31 cellular contexts compared by ENCODE assay signal in genomic region chr6:68597642-68598041, GRCh38. TPM values are rescaled to one million over a fixed set of nuclear protein-coding genes. Genes with fewer than 3 reads are reported as not detected.
"Had no signal": no experiment of that assay in that cellular context is flagged by ENCODE, and none has a peak within 500 bp of the region (broad histone marks: within the 10 kb centered on the region; RNA-seq: fewer than 3 reads in every experiment).

No MANE protein-coding gene starts in this region.

- H3K4me1 ChIP-seq: colonic mucosa, esophagus muscularis mucosa, esophagus squamous epithelium, foreskin keratinocyte, gastrocnemius medialis, gastroesophageal sphincter, heart left ventricle, heart right ventricle had no signal

- H3K9me3 ChIP-seq: colonic mucosa, esophagus muscularis mucosa, esophagus squamous epithelium, gastrocnemius medialis, gastroesophageal sphincter had no signal

- H3K27ac ChIP-seq: colonic mucosa, coronary artery, dorsolateral prefrontal cortex, epithelial cell of prostate, esophagus muscularis mucosa, esophagus squamous epithelium, foreskin keratinocyte, gastrocnemius medialis, gastroesophageal sphincter, heart left ventricle, heart right ventricle had no signal

- DNase-seq: colonic mucosa; cortex of kidney; dermis blood vessel endothelial cell; dorsolateral prefrontal cortex; effector CD4-positive, alpha-beta T cell; effector CD8-positive, alpha-beta T cell; effector memory CD4-positive, alpha-beta T cell; effector memory CD8-positive, alpha-beta T cell; endodermal cell; erythroblast; esophagus squamous epithelium; foreskin fibroblast; foreskin keratinocyte; foreskin melanocyte; gastrocnemius medialis; glutamatergic neuron; head of caudate nucleus; heart left ventricle; heart right ventricle had no signal

- H3K36me3 ChIP-seq: colonic mucosa, esophagus muscularis mucosa, esophagus squamous epithelium, gastrocnemius medialis, gastroesophageal sphincter, heart left ventricle, heart right ventricle had no signal

- H3K27me3 ChIP-seq: colonic mucosa, dorsolateral prefrontal cortex, esophagus muscularis mucosa, esophagus squamous epithelium, foreskin keratinocyte, gastrocnemius medialis, gastroesophageal sphincter, heart left ventricle, heart right ventricle had no signal

- FAIRE-seq: colon, endometrium, endothelial cell of umbilical vein, frontal cortex had no signal

- ATAC-seq: effector memory CD8-positive, alpha-beta T cell; esophagus mucosa; foreskin keratinocyte; gastrocnemius medialis; gastroesophageal sphincter; heart left ventricle; heart right ventricle had no signal

- H3K4me3 ChIP-seq: colonic mucosa, coronary artery, dorsolateral prefrontal cortex, esophagus muscularis mucosa, esophagus squamous epithelium, gastrocnemius medialis, gastroesophageal sphincter, heart left ventricle, heart right ventricle had no signal

RNA-seq across cellular contexts. Expression of gene ADGRB3, which starts 37.4 kb away (rescaled TPM):
- total RNA-seq: dermis blood vessel endothelial cell, dermis microvascular lymphatic vessel endothelial cell, endothelial cell of umbilical vein, foreskin keratinocyte, glomerular endothelial cell had no signal
- polyA plus RNA-seq: endothelial cell of umbilical vein, fibroblast of lung, foreskin keratinocyte had no signal
